In the genomic region with DNA sequence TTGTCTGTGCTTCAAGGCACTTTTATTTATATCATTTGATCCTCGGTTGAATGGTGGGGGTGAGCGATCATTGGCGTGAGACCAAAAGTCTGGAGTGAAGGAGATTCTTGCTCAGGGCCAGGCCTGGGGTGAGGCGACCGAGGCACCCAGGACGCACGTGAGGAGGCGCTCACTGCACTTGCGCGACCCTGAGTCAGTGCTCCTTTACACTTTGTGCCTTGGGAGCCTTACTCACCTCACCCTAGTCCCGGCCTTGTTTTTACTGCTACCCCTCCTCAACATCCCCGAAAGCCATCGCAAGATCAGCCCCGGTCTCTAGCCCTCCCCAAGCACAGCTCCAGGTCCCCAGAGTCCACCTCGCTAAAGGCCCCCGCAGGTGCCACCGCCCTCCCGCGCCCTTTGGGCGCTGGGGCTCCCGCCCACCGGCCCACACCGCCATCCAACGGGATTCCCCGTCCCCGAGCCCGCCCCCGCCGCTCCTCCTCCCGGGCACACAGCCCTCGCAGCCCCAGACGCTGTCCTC, we compare ENCODE assay signal across 8 cellular contexts. TPM values are rescaled to one million over a fixed set of nuclear protein-coding genes. Genes with fewer than 3 reads are reported as not detected.
A peak's percentile ranks its signal among the peaks of the same experiment; 100 is the strongest.
DNase-seq lines count a peak whose midpoint lies in the region; ATAC-seq and TF ChIP-seq lines count a peak whose summit lies in the region.

No MANE protein-coding gene starts in this region.

- H3K27me3 ChIP-seq in CD4-positive, CD25-positive, alpha-beta regulatory T cell (ENCODE audit: control insufficient read depth, insufficient read depth, low read length) = peaks cover 2% of the 10 kb centered on the region
- H3K27me3 ChIP-seq in PC-9 (ENCODE audit: insufficient read depth, low read depth) (no peaks in the 10 kb centered on the region), thoracic aorta (replicated peaks; ENCODE audit: insufficient read depth) (no peaks in the 10 kb centered on the region)

- BruUV-seq in PC-9 (replicated peaks; lab: Mats Ljungman, UMichigan) = no TSS peak

- peak overlapping the region; percentile 89 to 96 (median 90) for H3K27ac Mint-ChIP-seq in CD4-positive, CD25-positive, alpha-beta regulatory T cell
- peak overlapping the region; percentile 89 for H3K27ac Mint-ChIP-seq in osteocyte (ENCODE audit: unreplicated experiment)

- peak overlapping the region; percentile 75 for H3K4me2 ChIP-seq in PC-9

- H2AFZ ChIP-seq in PC-9 = peak overlapping the region; percentile 78

- no peaks in the 10 kb centered on the region; the same call in 1 of the 2 replicates for H3F3A ChIP-seq in PC-9 (ENCODE audit: insufficient read depth, low read depth)

- TF ChIP-seq CTCF in PC-9 (conservative IDR thresholded peaks at IDR 0.05) (no peak; the same call in 1 of the 2 replicates), osteocyte (IDR thresholded peaks at IDR 0.05) (no peak), thoracic aorta (IDR thresholded peaks at IDR 0.05) (no peak)

- peaks cover 19 to 38% (median 29%) of the 10 kb centered on the region in 4 donors for H3K4me1 Mint-ChIP-seq in CD4-positive, CD25-positive, alpha-beta regulatory T cell
- H3K4me1 Mint-ChIP-seq in osteocyte (ENCODE audit: unreplicated experiment) = peaks cover 15% of the 10 kb centered on the region

- POLR2A ChIA-PET in PC-9 (lab: Charles Lee; ENCODE audit: unreplicated experiment) = no interaction called here

- peak overlapping the region; percentile 92 to 99 (median 96) for H3K4me3 Mint-ChIP-seq in CD4-positive, CD25-positive, alpha-beta regulatory T cell
- peak overlapping the region; percentile 91 for H3K4me3 Mint-ChIP-seq in osteocyte (ENCODE audit: unreplicated experiment)

- no peaks in the 10 kb centered on the region for H3K9me3 ChIP-seq in CD4-positive, CD25-positive, alpha-beta regulatory T cell (ENCODE audit: control insufficient read depth in 2 of 2, low read length in 2 of 2)
- H3K9me3 ChIP-seq in PC-9 (ENCODE audit: insufficient read depth, low read depth) (no peaks in the 10 kb centered on the region), thoracic aorta (no peaks in the 10 kb centered on the region)

- H3K27me3 Mint-ChIP-seq in CD4-positive, CD25-positive, alpha-beta regulatory T cell = peaks cover 26% of the 10 kb centered on the region
- H3K27me3 Mint-ChIP-seq in osteocyte (ENCODE audit: unreplicated experiment) = peaks cover 16% of the 10 kb centered on the region

- peak overlapping the region; percentile 60 for H3K4me3 ChIP-seq in CD4-positive, CD25-positive, alpha-beta regulatory T cell (ENCODE audit: low read depth, low read length)
- peak overlapping the region; percentile 78 for H3K4me3 ChIP-seq in PC-9
- peak overlapping the region; percentile 93 for H3K4me3 ChIP-seq in thoracic aorta

- CTCF ChIA-PET in PC-9 (lab: Charles Lee) = no interaction called here

- peaks cover 22% of the 10 kb centered on the region for H3K4me1 ChIP-seq in CD4-positive, CD25-positive, alpha-beta regulatory T cell (ENCODE audit: control insufficient read depth, insufficient read depth, low read length, poor library complexity, severe bottlenecking)
- H3K4me1 ChIP-seq in PC-9 (replicated peaks; ENCODE audit: insufficient read depth) (peaks cover 13% of the 10 kb centered on the region), thoracic aorta (ENCODE audit: control insufficient read depth in 1 of 2, low read depth in 2 of 2) (peaks cover 6 to 13% of the 10 kb centered on the region in 2 donors)

- no peaks in the 10 kb centered on the region for H3K36me3 ChIP-seq in CD4-positive, CD25-positive, alpha-beta regulatory T cell (ENCODE audit: control insufficient read depth, insufficient read depth, low read length)
- H3K36me3 ChIP-seq in PC-9 (ENCODE audit: low read depth) = no peaks in the 10 kb centered on the region
- no peaks in the 10 kb centered on the region for H3K36me3 ChIP-seq in thoracic aorta

- intact Hi-C loops in PC-9 (cut with micrococcal nuclease; ENCODE audit: unreplicated experiment) = no loop called here

- peak overlapping the region; percentile 80 for H3K27ac ChIP-seq in CD4-positive, CD25-positive, alpha-beta regulatory T cell (ENCODE audit: insufficient read depth, low read length, poor library complexity, severe bottlenecking)
- H3K27ac ChIP-seq in PC-9 = peak overlapping the region; percentile 65
- peak overlapping the region; percentile 89 to 93 for H3K27ac ChIP-seq in thoracic aorta

- peak; percentile 63 to 67 for ATAC-seq in CD4-positive, CD25-positive, alpha-beta regulatory T cell (ENCODE audit: low read depth in 2 of 2)
- ATAC-seq in GM19328 (IDR thresholded peaks at IDR 0.05; ENCODE audit: unreplicated experiment) (peak; percentile 51), HG03469 (IDR thresholded peaks at IDR 0.05; ENCODE audit: unreplicated experiment) (peak; percentile 18), thoracic aorta (ENCODE audit: insufficient number of reproducible peaks, low FRiP score, low read depth) (peak; percentile 57)

- no peaks in the 10 kb centered on the region for H4K20me1 ChIP-seq in PC-9 (ENCODE audit: insufficient read depth)

- no peaks in the 10 kb centered on the region for H3K36me3 Mint-ChIP-seq in CD4-positive, CD25-positive, alpha-beta regulatory T cell
- no peaks in the 10 kb centered on the region for H3K36me3 Mint-ChIP-seq in osteocyte (ENCODE audit: unreplicated experiment)

- H3K9me2 ChIP-seq in PC-9 (ENCODE audit: insufficient read depth) = no peaks in the 10 kb centered on the region

- H3K9me3 Mint-ChIP-seq in CD4-positive, CD25-positive, alpha-beta regulatory T cell = no peaks in the 10 kb centered on the region
- H3K9me3 Mint-ChIP-seq in osteocyte (ENCODE audit: unreplicated experiment) = no peaks in the 10 kb centered on the region

- peaks cover 13% of the 10 kb centered on the region; the same call in 1 of the 2 replicates for H3K79me2 ChIP-seq in PC-9 (ENCODE audit: low read depth)

- DNase-seq in CD4-positive, CD25-positive, alpha-beta regulatory T cell = peak; percentile 44 to 69 (median 68)
- DNase-seq in PC-9 = peak; percentile 51 to 81
- DNase-seq in activated gamma-delta T cell treated with anti-CD3 and anti-CD28 coated beads, Interleukin-2, amount 50 U/mL, for 16 hours (ENCODE audit: low read depth) = peak; percentile 51
- DNase-seq in germinal center (ENCODE audit: low spot score) = peak; percentile 56
- DNase-seq in osteocyte (ENCODE audit: extremely low spot score, unreplicated experiment) = no peak
- DNase-seq in thoracic aorta (ENCODE audit: low spot score) = peak; percentile 28

RNA-seq across cellular contexts. Expression of a gene that starts 0.5 kb away (rescaled TPM):
- total RNA-seq in CD4-positive, CD25-positive, alpha-beta regulatory T cell = 123 TPM
- polyA plus RNA-seq in CD4-positive, CD25-positive, alpha-beta regulatory T cell = 10 to 100 TPM; 38.7 to 57.9 (median 49.5) TPM
- total RNA-seq in PC-9 (2021) (22.8 and 24.8 TPM in 2 replicates), osteocyte (44.8 and 47.6 TPM in 2 replicates), thoracic aorta (10 to 100 TPM; 66.3 to 75.2 TPM)

RNA-seq across cellular contexts. Expression of a gene that starts 16.7 kb away (rescaled TPM):
- total RNA-seq in CD4-positive, CD25-positive, alpha-beta regulatory T cell = not detected
- not detected for polyA plus RNA-seq in CD4-positive, CD25-positive, alpha-beta regulatory T cell
- total RNA-seq in PC-9 (2021) = 1.1 TPM in 1 of 2 replicates, not detected in the other
- 1.6 and 2.4 TPM in 2 replicates for total RNA-seq in osteocyte
- 10 to 100 TPM; 11.0 to 32.3 TPM for total RNA-seq in thoracic aorta

RNA-seq across cellular contexts. Expression of a gene that starts 28.9 kb away (rescaled TPM):
- 29.4 TPM for total RNA-seq in CD4-positive, CD25-positive, alpha-beta regulatory T cell
- polyA plus RNA-seq in CD4-positive, CD25-positive, alpha-beta regulatory T cell = 10 to 100 TPM; 62.8 to 73.3 (median 71.4) TPM
- total RNA-seq in PC-9 (2021) = 38.7 and 48.4 TPM in 2 replicates
- total RNA-seq in osteocyte = 63.9 and 66.1 TPM in 2 replicates
- 10 to 100 TPM; 18.5 to 24.2 TPM for total RNA-seq in thoracic aorta

RNA-seq across cellular contexts. Expression of a gene that starts 36.1 kb away (rescaled TPM):
- total RNA-seq in CD4-positive, CD25-positive, alpha-beta regulatory T cell = not detected
- polyA plus RNA-seq in CD4-positive, CD25-positive, alpha-beta regulatory T cell = under 1 TPM in 1 of 4 donors, not detected in 3; 0.09 TPM
- total RNA-seq in PC-9 (2021) = 8.3 and 11.9 TPM in 2 replicates
- 0.16 TPM in 2 replicates for total RNA-seq in osteocyte
- total RNA-seq in thoracic aorta = not detected

RNA-seq across cellular contexts. Expression of a gene that starts 54.2 kb away (rescaled TPM):
- total RNA-seq in CD4-positive, CD25-positive, alpha-beta regulatory T cell = 12.8 TPM
- polyA plus RNA-seq in CD4-positive, CD25-positive, alpha-beta regulatory T cell = 100 to 1,000 TPM; 147 to 162 (median 156) TPM
- total RNA-seq in PC-9 (2021) (49.3 and 49.9 TPM in 2 replicates), osteocyte (51.2 and 51.5 TPM in 2 replicates), thoracic aorta (10 to 100 TPM; 34.3 to 36.1 TPM)
